Comparison of ENCODE assay signal across 2 cellular contexts in the genomic region with DNA sequence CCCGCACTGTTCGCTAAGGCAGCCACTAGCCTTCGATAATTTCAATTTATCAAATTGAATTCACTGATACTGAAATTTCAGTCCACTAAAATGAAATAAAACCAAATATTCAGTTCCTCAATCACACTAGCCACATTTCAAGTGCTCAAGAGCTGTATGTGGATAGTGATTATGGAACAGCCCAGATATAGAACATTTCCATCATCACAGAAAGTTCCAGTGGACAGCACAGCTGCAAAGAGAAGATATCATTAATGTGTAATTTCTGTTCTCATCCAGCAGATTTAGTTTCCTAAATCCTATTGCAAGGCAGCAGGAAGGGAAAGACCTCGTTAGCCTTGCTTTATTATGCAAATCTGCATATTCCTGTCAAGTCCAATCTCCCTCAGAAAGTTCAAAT.
TF ChIP-seq lines count a peak whose summit lies in the region.

No MANE protein-coding gene starts in this region.

TF ChIP-seq in IMR-90, 13 proteins besides CTCF, POLR2A, EP300 and RAD21:
- TF ChIP-seq NFE2L2 (IDR thresholded peaks at IDR 0.05; ENCODE audit: low read depth, low read length): no peak
- no peak for TF ChIP-seq MXI1 (IDR thresholded peaks at IDR 0.05; ENCODE audit: borderline replicate concordance, low read depth, low read length)
- TF ChIP-seq RFX5 (IDR thresholded peaks at IDR 0.05; ENCODE audit: low read depth, low read length): no peak
- TF ChIP-seq, protein P1, sequence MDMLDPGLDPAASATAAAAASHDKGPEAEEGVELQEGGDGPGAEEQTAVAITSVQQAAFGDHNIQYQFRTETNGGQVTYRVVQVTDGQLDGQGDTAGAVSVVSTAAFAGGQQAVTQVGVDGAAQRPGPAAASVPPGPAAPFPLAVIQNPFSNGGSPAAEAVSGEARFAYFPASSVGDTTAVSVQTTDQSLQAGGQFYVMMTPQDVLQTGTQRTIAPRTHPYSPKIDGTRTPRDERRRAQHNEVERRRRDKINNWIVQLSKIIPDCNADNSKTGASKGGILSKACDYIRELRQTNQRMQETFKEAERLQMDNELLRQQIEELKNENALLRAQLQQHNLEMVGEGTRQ (IDR thresholded peaks at IDR 0.05; ENCODE audit: low read depth, low read length): no peak
- TF ChIP-seq FOS (IDR thresholded peaks at IDR 0.05; ENCODE audit: low read depth, low read length): no peak
- no peak for TF ChIP-seq MAFK (IDR thresholded peaks at IDR 0.05; ENCODE audit: low read depth, low read length)
- no peak for TF ChIP-seq SMC3 (IDR thresholded peaks at IDR 0.05; ENCODE audit: low read depth, low read length)
- no peak for TF ChIP-seq RCOR1 (IDR thresholded peaks at IDR 0.05; ENCODE audit: insufficient replicate concordance, low read length)

TF ChIP-seq in K562, 482 proteins besides CTCF, POLR2A, EP300 and RAD21 (continues in another document):
- TF ChIP-seq THRAP3 (IDR thresholded peaks at IDR 0.05; ENCODE audit: borderline replicate concordance) (no peak), CBFA2T2 (conservative IDR thresholded peaks at IDR 0.05) (peak; percentile 78), SIRT6 (IDR thresholded peaks at IDR 0.05; ENCODE audit: low read depth, low read length) (no peak), CBX8 (IDR thresholded peaks at IDR 0.05; ENCODE audit: borderline replicate concordance, extremely low read depth, low read depth, low read length, poor library complexity, severe bottlenecking) (no peak), SRF (CRISPR knock-in tag; IDR thresholded peaks at IDR 0.05) (no peak), NCOR1 (IDR thresholded peaks at IDR 0.05) (peak; percentile 78), SMARCA4 (IDR thresholded peaks at IDR 0.05) (peak; percentile 58; the same call in 1 of the 2 replicates), ZFP36 (IDR thresholded peaks at IDR 0.05; ENCODE audit: low read depth, low read length, partially characterized antibody) (no peak), CBX1 (IDR thresholded peaks at IDR 0.05; ENCODE audit: low read depth) (no peak), TCF3 (CRISPR knock-in tag; IDR thresholded peaks at IDR 0.05) (peak; percentile 94), EHMT2 (IDR thresholded peaks at IDR 0.05) (no peak), SMARCA5 (IDR thresholded peaks at IDR 0.05) (no peak), ZNF263 (CRISPR knock-in tag; IDR thresholded peaks at IDR 0.05; ENCODE audit: borderline replicate concordance) (no peak), HNRNPLL (IDR thresholded peaks at IDR 0.05; ENCODE audit: low read depth, low read length, poor library complexity, severe bottlenecking) (no peak), BRD9 (IDR thresholded peaks at IDR 0.05; ENCODE audit: low read depth, partially characterized antibody) (no peak), TAF1 (IDR thresholded peaks at IDR 0.05; ENCODE audit: control insufficient read depth, extremely low read depth, insufficient read depth, low read length, severe bottlenecking) (no peak), HMG20B (CRISPR knock-in tag; IDR thresholded peaks at IDR 0.05) (no peak), MEIS2 (IDR thresholded peaks at IDR 0.05; ENCODE audit: partially characterized antibody) (peak; percentile 76), ATF7 (IDR thresholded peaks at IDR 0.05) (no peak), ZNF24 (IDR thresholded peaks at IDR 0.05) (no peak), ZNF695 (CRISPR knock-in tag; IDR thresholded peaks at IDR 0.05) (no peak), NUFIP1 (IDR thresholded peaks at IDR 0.05; ENCODE audit: partially characterized antibody) (no peak), KDM2B (CRISPR knock-in tag; IDR thresholded peaks at IDR 0.05) (no peak), TAL1 (IDR thresholded peaks at IDR 0.05) (peak; percentile 87), RBM17 (IDR thresholded peaks at IDR 0.05; ENCODE audit: borderline replicate concordance, low read depth, low read length) (no peak), SIN3B (IDR thresholded peaks at IDR 0.05; ENCODE audit: low read depth) (no peak), SMAD3 (CRISPR knock-in tag; conservative IDR thresholded peaks at IDR 0.05) (no peak), FOXA3 (CRISPR knock-in tag; conservative IDR thresholded peaks at IDR 0.05 in 1 of 2, IDR thresholded peaks at IDR 0.05 in 1 of 2) (no peak), ZNF561 (CRISPR knock-in tag; conservative IDR thresholded peaks at IDR 0.05) (no peak), NR2F6 (CRISPR knock-in tag; IDR thresholded peaks at IDR 0.05) (no peak), HDAC1 (IDR thresholded peaks at IDR 0.05) (peak in 1 of 2 experiments; percentile 26; a peak in 1 of 4 replicates), CEBPG (CRISPR knock-in tag; IDR thresholded peaks at IDR 0.05) (no peak), CEBPG (tag; conservative IDR thresholded peaks at IDR 0.05 in 1 of 2, IDR thresholded peaks at IDR 0.05 in 1 of 2) (no peak), CBFA2T3 (IDR thresholded peaks at IDR 0.05) (peak; percentile 85), SREBF1 (IDR thresholded peaks at IDR 0.05; ENCODE audit: borderline replicate concordance, low read depth, low read length) (no peak), ZNF165 (CRISPR knock-in tag; IDR thresholded peaks at IDR 0.05; ENCODE audit: borderline replicate concordance) (no peak), NR3C1 (CRISPR knock-in tag; IDR thresholded peaks at IDR 0.05) (no peak), MCM7 (IDR thresholded peaks at IDR 0.05) (no peak), ZNF282 (CRISPR knock-in tag; IDR thresholded peaks at IDR 0.05) (no peak), ESRRB (CRISPR knock-in tag; IDR thresholded peaks at IDR 0.05; ENCODE audit: borderline replicate concordance) (no peak)
- TF ChIP-seq, protein P2, sequence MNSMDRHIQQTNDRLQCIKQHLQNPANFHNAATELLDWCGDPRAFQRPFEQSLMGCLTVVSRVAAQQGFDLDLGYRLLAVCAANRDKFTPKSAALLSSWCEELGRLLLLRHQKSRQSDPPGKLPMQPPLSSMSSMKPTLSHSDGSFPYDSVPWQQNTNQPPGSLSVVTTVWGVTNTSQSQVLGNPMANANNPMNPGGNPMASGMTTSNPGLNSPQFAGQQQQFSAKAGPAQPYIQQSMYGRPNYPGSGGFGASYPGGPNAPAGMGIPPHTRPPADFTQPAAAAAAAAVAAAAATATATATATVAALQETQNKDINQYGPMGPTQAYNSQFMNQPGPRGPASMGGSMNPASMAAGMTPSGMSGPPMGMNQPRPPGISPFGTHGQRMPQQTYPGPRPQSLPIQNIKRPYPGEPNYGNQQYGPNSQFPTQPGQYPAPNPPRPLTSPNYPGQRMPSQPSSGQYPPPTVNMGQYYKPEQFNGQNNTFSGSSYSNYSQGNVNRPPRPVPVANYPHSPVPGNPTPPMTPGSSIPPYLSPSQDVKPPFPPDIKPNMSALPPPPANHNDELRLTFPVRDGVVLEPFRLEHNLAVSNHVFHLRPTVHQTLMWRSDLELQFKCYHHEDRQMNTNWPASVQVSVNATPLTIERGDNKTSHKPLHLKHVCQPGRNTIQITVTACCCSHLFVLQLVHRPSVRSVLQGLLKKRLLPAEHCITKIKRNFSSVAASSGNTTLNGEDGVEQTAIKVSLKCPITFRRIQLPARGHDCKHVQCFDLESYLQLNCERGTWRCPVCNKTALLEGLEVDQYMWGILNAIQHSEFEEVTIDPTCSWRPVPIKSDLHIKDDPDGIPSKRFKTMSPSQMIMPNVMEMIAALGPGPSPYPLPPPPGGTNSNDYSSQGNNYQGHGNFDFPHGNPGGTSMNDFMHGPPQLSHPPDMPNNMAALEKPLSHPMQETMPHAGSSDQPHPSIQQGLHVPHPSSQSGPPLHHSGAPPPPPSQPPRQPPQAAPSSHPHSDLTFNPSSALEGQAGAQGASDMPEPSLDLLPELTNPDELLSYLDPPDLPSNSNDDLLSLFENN (IDR thresholded peaks at IDR 0.05; ENCODE audit: low read depth in 2 of 2, low read length in 2 of 2): 0 out of 4 replicates have a peak, but pooled peaks of 1 of the 2 experiments have one; percentile 55
- TF ChIP-seq, protein P3, sequence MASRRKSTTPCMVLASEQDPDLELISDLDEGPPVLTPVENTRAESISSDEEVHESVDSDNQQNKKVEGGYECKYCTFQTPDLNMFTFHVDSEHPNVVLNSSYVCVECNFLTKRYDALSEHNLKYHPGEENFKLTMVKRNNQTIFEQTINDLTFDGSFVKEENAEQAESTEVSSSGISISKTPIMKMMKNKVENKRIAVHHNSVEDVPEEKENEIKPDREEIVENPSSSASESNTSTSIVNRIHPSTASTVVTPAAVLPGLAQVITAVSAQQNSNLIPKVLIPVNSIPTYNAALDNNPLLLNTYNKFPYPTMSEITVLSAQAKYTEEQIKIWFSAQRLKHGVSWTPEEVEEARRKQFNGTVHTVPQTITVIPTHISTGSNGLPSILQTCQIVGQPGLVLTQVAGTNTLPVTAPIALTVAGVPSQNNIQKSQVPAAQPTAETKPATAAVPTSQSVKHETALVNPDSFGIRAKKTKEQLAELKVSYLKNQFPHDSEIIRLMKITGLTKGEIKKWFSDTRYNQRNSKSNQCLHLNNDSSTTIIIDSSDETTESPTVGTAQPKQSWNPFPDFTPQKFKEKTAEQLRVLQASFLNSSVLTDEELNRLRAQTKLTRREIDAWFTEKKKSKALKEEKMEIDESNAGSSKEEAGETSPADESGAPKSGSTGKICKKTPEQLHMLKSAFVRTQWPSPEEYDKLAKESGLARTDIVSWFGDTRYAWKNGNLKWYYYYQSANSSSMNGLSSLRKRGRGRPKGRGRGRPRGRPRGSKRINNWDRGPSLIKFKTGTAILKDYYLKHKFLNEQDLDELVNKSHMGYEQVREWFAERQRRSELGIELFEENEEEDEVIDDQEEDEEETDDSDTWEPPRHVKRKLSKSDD (conservative IDR thresholded peaks at IDR 0.05; ENCODE audit: low read length): no peak
- TF ChIP-seq, protein P4, sequence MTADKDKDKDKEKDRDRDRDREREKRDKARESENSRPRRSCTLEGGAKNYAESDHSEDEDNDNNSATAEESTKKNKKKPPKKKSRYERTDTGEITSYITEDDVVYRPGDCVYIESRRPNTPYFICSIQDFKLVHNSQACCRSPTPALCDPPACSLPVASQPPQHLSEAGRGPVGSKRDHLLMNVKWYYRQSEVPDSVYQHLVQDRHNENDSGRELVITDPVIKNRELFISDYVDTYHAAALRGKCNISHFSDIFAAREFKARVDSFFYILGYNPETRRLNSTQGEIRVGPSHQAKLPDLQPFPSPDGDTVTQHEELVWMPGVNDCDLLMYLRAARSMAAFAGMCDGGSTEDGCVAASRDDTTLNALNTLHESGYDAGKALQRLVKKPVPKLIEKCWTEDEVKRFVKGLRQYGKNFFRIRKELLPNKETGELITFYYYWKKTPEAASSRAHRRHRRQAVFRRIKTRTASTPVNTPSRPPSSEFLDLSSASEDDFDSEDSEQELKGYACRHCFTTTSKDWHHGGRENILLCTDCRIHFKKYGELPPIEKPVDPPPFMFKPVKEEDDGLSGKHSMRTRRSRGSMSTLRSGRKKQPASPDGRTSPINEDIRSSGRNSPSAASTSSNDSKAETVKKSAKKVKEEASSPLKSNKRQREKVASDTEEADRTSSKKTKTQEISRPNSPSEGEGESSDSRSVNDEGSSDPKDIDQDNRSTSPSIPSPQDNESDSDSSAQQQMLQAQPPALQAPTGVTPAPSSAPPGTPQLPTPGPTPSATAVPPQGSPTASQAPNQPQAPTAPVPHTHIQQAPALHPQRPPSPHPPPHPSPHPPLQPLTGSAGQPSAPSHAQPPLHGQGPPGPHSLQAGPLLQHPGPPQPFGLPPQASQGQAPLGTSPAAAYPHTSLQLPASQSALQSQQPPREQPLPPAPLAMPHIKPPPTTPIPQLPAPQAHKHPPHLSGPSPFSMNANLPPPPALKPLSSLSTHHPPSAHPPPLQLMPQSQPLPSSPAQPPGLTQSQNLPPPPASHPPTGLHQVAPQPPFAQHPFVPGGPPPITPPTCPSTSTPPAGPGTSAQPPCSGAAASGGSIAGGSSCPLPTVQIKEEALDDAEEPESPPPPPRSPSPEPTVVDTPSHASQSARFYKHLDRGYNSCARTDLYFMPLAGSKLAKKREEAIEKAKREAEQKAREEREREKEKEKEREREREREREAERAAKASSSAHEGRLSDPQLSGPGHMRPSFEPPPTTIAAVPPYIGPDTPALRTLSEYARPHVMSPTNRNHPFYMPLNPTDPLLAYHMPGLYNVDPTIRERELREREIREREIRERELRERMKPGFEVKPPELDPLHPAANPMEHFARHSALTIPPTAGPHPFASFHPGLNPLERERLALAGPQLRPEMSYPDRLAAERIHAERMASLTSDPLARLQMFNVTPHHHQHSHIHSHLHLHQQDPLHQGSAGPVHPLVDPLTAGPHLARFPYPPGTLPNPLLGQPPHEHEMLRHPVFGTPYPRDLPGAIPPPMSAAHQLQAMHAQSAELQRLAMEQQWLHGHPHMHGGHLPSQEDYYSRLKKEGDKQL (CRISPR knock-in tag; IDR thresholded peaks at IDR 0.05; ENCODE audit: borderline replicate concordance): no peak
- TF ChIP-seq, protein P5, sequence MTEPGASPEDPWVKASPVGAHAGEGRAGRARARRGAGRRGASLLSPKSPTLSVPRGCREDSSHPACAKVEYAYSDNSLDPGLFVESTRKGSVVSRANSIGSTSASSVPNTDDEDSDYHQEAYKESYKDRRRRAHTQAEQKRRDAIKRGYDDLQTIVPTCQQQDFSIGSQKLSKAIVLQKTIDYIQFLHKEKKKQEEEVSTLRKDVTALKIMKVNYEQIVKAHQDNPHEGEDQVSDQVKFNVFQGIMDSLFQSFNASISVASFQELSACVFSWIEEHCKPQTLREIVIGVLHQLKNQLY (CRISPR knock-in tag; conservative IDR thresholded peaks at IDR 0.05): no peak
- TF ChIP-seq, protein P6, sequence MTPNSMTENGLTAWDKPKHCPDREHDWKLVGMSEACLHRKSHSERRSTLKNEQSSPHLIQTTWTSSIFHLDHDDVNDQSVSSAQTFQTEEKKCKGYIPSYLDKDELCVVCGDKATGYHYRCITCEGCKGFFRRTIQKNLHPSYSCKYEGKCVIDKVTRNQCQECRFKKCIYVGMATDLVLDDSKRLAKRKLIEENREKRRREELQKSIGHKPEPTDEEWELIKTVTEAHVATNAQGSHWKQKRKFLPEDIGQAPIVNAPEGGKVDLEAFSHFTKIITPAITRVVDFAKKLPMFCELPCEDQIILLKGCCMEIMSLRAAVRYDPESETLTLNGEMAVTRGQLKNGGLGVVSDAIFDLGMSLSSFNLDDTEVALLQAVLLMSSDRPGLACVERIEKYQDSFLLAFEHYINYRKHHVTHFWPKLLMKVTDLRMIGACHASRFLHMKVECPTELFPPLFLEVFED (CRISPR knock-in tag; conservative IDR thresholded peaks at IDR 0.05): no peak
- TF ChIP-seq, protein P7, sequence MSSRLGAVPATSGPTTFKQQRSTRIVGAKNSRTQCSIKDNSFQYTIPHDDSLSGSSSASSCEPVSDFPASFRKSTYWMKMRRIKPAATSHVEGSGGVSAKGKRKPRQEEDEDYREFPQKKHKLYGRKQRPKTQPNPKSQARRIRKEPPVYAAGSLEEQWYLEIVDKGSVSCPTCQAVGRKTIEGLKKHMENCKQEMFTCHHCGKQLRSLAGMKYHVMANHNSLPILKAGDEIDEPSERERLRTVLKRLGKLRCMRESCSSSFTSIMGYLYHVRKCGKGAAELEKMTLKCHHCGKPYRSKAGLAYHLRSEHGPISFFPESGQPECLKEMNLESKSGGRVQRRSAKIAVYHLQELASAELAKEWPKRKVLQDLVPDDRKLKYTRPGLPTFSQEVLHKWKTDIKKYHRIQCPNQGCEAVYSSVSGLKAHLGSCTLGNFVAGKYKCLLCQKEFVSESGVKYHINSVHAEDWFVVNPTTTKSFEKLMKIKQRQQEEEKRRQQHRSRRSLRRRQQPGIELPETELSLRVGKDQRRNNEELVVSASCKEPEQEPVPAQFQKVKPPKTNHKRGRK (tag; IDR thresholded peaks at IDR 0.05): no peak
- TF ChIP-seq, protein P8, sequence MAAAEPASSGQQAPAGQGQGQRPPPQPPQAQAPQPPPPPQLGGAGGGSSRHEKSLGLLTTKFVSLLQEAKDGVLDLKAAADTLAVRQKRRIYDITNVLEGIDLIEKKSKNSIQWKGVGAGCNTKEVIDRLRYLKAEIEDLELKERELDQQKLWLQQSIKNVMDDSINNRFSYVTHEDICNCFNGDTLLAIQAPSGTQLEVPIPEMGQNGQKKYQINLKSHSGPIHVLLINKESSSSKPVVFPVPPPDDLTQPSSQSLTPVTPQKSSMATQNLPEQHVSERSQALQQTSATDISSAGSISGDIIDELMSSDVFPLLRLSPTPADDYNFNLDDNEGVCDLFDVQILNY (CRISPR knock-in tag; IDR thresholded peaks at IDR 0.05): no peak
